ENCODE assay signal across 11 cellular contexts in genomic region chr18:29164020-29164706, GRCh38.
DNase-seq lines count a peak whose midpoint lies in the region; ATAC-seq and TF ChIP-seq lines count a peak whose summit lies in the region.
"Had no signal": no experiment of that assay in that cellular context is flagged by ENCODE, and none has a peak within 500 bp of the region (broad histone marks: within the 10 kb centered on the region; RNA-seq: fewer than 3 reads in every experiment).

No MANE protein-coding gene starts in this region.

- H3K27me3 Mint-ChIP-seq in effector memory CD8-positive, alpha-beta T cell = no peaks in the 10 kb centered on the region

- no peaks in the 10 kb centered on the region for H3K4me1 Mint-ChIP-seq in effector memory CD8-positive, alpha-beta T cell (ENCODE audit: low read depth in 2 of 2)
- H3K4me1 Mint-ChIP-seq: immature natural killer cell had no signal

- no peaks in the 10 kb centered on the region for H3K27me3 ChIP-seq in foreskin keratinocyte
- no peaks in the 10 kb centered on the region for H3K27me3 ChIP-seq in gastrocnemius medialis
- H3K27me3 ChIP-seq in WERI-Rb-1 (ENCODE audit: insufficient read depth, low read depth, severe bottlenecking) = no peaks in the 10 kb centered on the region
- H3K27me3 ChIP-seq in BE2C = no peaks in the 10 kb centered on the region

- peaks cover 51% of the 10 kb centered on the region for H3K4me1 ChIP-seq in foreskin keratinocyte
- no peaks in the 10 kb centered on the region for H3K4me1 ChIP-seq in gastrocnemius medialis
- no peaks in the 10 kb centered on the region for H3K4me1 ChIP-seq in BE2C

- intact Hi-C loops in gastrocnemius medialis (cut with DNase I; ENCODE audit: low total_unique reads) = no loop called here

- in situ Hi-C loops in gastrocnemius medialis (cut with MboI; ENCODE audit: low sequenced_read_pairs in 4 of 4) = no loop called here

- no peak for TF ChIP-seq POLR2A in gastrocnemius medialis (IDR thresholded peaks at IDR 0.05)

- H3K27ac ChIP-seq in foreskin keratinocyte = peak overlapping the region; percentile 80
- H3K27ac ChIP-seq in gastrocnemius medialis = peak overlapping the region in 3 of 4 donors; percentile 1 to 28 (median 21)
- H3K27ac ChIP-seq in WERI-Rb-1 = no peak overlapping the region

- no peaks in the 10 kb centered on the region for H3K36me3 ChIP-seq in gastrocnemius medialis
- no peaks in the 10 kb centered on the region for H3K36me3 ChIP-seq in WERI-Rb-1
- H3K36me3 ChIP-seq in BE2C = no peaks in the 10 kb centered on the region

- TF ChIP-seq CTCF in foreskin keratinocyte (conservative IDR thresholded peaks at IDR 0.05) (no peak), gastrocnemius medialis (IDR thresholded peaks at IDR 0.05 in 4 of 5, conservative IDR thresholded peaks at IDR 0.05 in 1 of 5) (no peak), WERI-Rb-1 (IDR thresholded peaks at IDR 0.05; ENCODE audit: low read depth, low read length) (no peak), BE2C (IDR thresholded peaks at IDR 0.05; ENCODE audit: low read depth, low read length) (no peak)

- ATAC-seq in SK-N-SH treated with all-trans-retinoic acid at 6 μM for 48 hours (peak; percentile 77), foreskin keratinocyte (peak; percentile 90), gastrocnemius medialis (peak in 1 of 2 donors; percentile 49)
- no peak for ATAC-seq in effector memory CD8-positive, alpha-beta T cell (replicated peaks)

- no peak overlapping the region for H3K4me3 ChIP-seq in gastrocnemius medialis
- H3K4me3 ChIP-seq in WERI-Rb-1 (ENCODE audit: low read depth, low read length) = no peak overlapping the region
- H3K4me3 ChIP-seq in BE2C (ENCODE audit: low read depth, low read length) = no peak overlapping the region

- no peak overlapping the region for H3K4me3 Mint-ChIP-seq in effector memory CD8-positive, alpha-beta T cell
- H3K4me3 Mint-ChIP-seq: immature natural killer cell had no signal

- DNase-seq in GM04503 (ENCODE audit: low read depth) (peak; percentile 77), foreskin keratinocyte (peak; percentile 80 to 90), gastrocnemius medialis (no peak), WERI-Rb-1 (no peak), NOMO-1 (lab: John Stamatoyannopoulos, UW; ENCODE audit: unreplicated experiment in 2 of 2) (no peak), BE2C (no peak)
- DNase-seq in effector memory CD8-positive, alpha-beta T cell = no peak
- DNase-seq: immature natural killer cell, NCI-H2227 treated with DMSO at 0.1 percent for 48 hours, substantia nigra had no signal

- no peak overlapping the region for H3K27ac Mint-ChIP-seq in effector memory CD8-positive, alpha-beta T cell
- H3K27ac Mint-ChIP-seq: immature natural killer cell had no signal

- peaks cover 4% of the 10 kb centered on the region for H3K36me3 Mint-ChIP-seq in effector memory CD8-positive, alpha-beta T cell (ENCODE audit: insufficient read depth)
- H3K36me3 Mint-ChIP-seq: immature natural killer cell had no signal

- H3K9me3 ChIP-seq in gastrocnemius medialis (no peaks in the 10 kb centered on the region), WERI-Rb-1 (ENCODE audit: severe bottlenecking) (no peaks in the 10 kb centered on the region), BE2C (no peaks in the 10 kb centered on the region)

- peaks cover 3 to 14% of the 10 kb centered on the region in 2 donors for H3K9me3 Mint-ChIP-seq in effector memory CD8-positive, alpha-beta T cell

TF ChIP-seq in SK-N-SH treated with all-trans-retinoic acid at 6 μM for 48 hours, 23 proteins besides CTCF, POLR2A, EP300 and RAD21:
- no peak for TF ChIP-seq ZNF8 (CRISPR knock-in tag; IDR thresholded peaks at IDR 0.05)
- no peak for TF ChIP-seq TSHZ2 (CRISPR knock-in tag; IDR thresholded peaks at IDR 0.05)
- peak; percentile 56; the same call in 1 of the 2 replicates for TF ChIP-seq TOX (CRISPR knock-in tag; IDR thresholded peaks at IDR 0.05; ENCODE audit: borderline replicate concordance)
- TF ChIP-seq ISL1 (CRISPR knock-in tag; IDR thresholded peaks at IDR 0.05) = peak; percentile 75
- TF ChIP-seq POU6F1 (CRISPR knock-in tag; IDR thresholded peaks at IDR 0.05; ENCODE audit: borderline replicate concordance, low read depth) = 0 out of 2 replicates have a peak, but pooled peaks have one; percentile 20
- TF ChIP-seq SNAI2 (CRISPR knock-in tag; IDR thresholded peaks at IDR 0.05) = no peak
TF ChIP-seq in SK-N-SH treated with all-trans-retinoic acid at 6 μM for 48 hours: peak in this region for 3.

Comparison
In these comparisons a context has a peak if more than half of its experiments do, and no peak if none do; other contexts are left out.
1. DNase-seq: peak in GM04503 (single experiment) and foreskin keratinocyte (2 of 2); none in gastrocnemius medialis (0 of 2), WERI-Rb-1 (single experiment), NOMO-1 (0 of 2), BE2C (single experiment) and effector memory CD8-positive, alpha-beta T cell (0 of 3).